In the genomic region with DNA sequence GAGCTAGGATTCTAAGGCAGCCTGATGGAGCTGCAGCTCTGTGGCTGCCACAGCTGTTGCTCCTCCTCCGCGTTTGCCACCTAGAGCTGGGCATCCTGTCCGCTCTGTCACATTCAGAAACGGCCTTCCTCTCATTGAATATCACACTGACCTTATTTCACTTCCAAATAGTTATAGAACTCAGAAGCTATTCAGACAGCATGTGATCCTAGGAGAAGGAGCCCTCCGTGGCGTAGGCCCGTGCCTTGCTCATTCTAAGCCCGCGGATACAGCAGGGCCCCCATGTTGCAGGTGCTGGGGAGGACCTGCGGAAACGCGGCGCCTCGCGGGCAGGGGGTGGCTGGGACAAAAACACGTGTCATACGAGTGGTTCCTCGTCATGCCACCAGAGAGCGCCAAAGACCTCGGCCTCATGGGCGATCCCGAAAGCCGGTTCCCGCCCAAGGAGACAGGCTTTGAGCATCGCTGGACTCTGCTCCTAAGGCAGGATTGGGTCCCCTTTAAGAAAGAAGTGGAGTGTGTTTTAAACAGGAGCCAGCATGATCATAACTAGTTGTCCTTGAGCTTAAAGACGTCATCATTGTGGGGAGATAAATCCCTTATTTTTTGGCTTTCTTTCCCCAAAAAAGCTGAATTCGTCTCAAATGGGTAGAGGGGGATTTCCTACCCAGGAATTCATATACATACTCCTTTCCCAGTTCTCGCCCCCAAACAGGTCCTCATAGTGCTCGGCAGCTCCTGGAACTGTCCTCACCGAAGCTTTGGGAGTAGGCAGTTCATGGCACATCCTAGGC, we compare ENCODE assay signal across 8 cellular contexts. TPM values are rescaled to one million over a fixed set of nuclear protein-coding genes. Genes with fewer than 3 reads are reported as not detected.
DNase-seq lines count a peak whose midpoint lies in the region; ATAC-seq and TF ChIP-seq lines count a peak whose summit lies in the region.

No MANE protein-coding gene starts in this region.

- no peak overlapping the region for H3K9ac ChIP-seq in skeletal muscle satellite cell (ENCODE audit: low read depth, low read length)

- in situ Hi-C loops in GM13977 (cut with MboI; ENCODE audit: low pct_unique_long_range_greater_than_20kb, low sequenced_read_pairs, unreplicated experiment): loop anchor here (25.0 kb wide), 2 partner anchors 219 to 694 kb away; no protein-coding TSS in a partner anchor

- H3K4me1 Mint-ChIP-seq in T-helper 1 cell treated with Interleukin-12 subunit alpha and Interleukin-12 subunit beta and Interleukin-4 antibody, amounts not matched to agents 30 μg/mL and 1 μg/mL, for 36 hours (ENCODE audit: low read depth): peaks cover 8% of the 10 kb centered on the region

- H3K9me3 Mint-ChIP-seq in T-helper 1 cell treated with Interleukin-12 subunit alpha and Interleukin-12 subunit beta and Interleukin-4 antibody, amounts not matched to agents 30 μg/mL and 1 μg/mL, for 36 hours: no peaks in the 10 kb centered on the region

- peak; percentile 82 for TF ChIP-seq CTCF in GM13977 (IDR thresholded peaks at IDR 0.05; ENCODE audit: extremely low read depth, insufficient read depth, missing control alignments)

- peaks cover 29% of the 10 kb centered on the region for H3K27me3 Mint-ChIP-seq in T-helper 1 cell treated with Interleukin-12 subunit alpha and Interleukin-12 subunit beta and Interleukin-4 antibody, amounts not matched to agents 30 μg/mL and 1 μg/mL, for 36 hours (ENCODE audit: low read depth)

- no peaks in the 10 kb centered on the region for H3K36me3 ChIP-seq in skeletal muscle satellite cell (ENCODE audit: insufficient read depth, low read length)

- peak overlapping the region; percentile 22 for H3K4me3 Mint-ChIP-seq in T-helper 1 cell treated with Interleukin-12 subunit alpha and Interleukin-12 subunit beta and Interleukin-4 antibody, amounts not matched to agents 30 μg/mL and 1 μg/mL, for 36 hours

- H3K4me1 ChIP-seq in skeletal muscle satellite cell (ENCODE audit: control insufficient read depth, insufficient read depth, low read length): peaks cover 4% of the 10 kb centered on the region

- H3K4me2 ChIP-seq in skeletal muscle satellite cell (ENCODE audit: low read length): peak overlapping the region; percentile 76

- H3K9me3 ChIP-seq in skeletal muscle satellite cell (replicated peaks; ENCODE audit: low read length): no peaks in the 10 kb centered on the region

- peaks cover 26% of the 10 kb centered on the region for H3K27me3 ChIP-seq in skeletal muscle satellite cell (ENCODE audit: control insufficient read depth, insufficient read depth, low read length)

- H3K4me3 ChIP-seq in skeletal muscle satellite cell (ENCODE audit: low read length): peak overlapping the region; percentile 51

- peak; percentile 90 for ATAC-seq in HG02623 (IDR thresholded peaks at IDR 0.05; ENCODE audit: unreplicated experiment)
- ATAC-seq in HG02840 (IDR thresholded peaks at IDR 0.05; ENCODE audit: low FRiP score, unreplicated experiment): no peak

- H3K27ac Mint-ChIP-seq in T-helper 1 cell treated with Interleukin-12 subunit alpha and Interleukin-12 subunit beta and Interleukin-4 antibody, amounts not matched to agents 30 μg/mL and 1 μg/mL, for 36 hours: no peak overlapping the region

- H3K36me3 Mint-ChIP-seq in T-helper 1 cell treated with Interleukin-12 subunit alpha and Interleukin-12 subunit beta and Interleukin-4 antibody, amounts not matched to agents 30 μg/mL and 1 μg/mL, for 36 hours (ENCODE audit: low read depth): no peaks in the 10 kb centered on the region

- DNase-seq in GM13977 (ENCODE audit: low spot score): peak; percentile 80
- peak; percentile 25 for DNase-seq in NCI-H1092 (lab: John Stamatoyannopoulos, UW)
- DNase-seq in amniotic stem cell (lab: John Stamatoyannopoulos, UW): peak; percentile 59
- peak; percentile 72 for DNase-seq in hepatic stellate cell (ENCODE audit: low spot score)

RNA-seq across cellular contexts. Expression of a gene that starts 17.9 kb away (rescaled TPM):
- 16.4 and 20.3 TPM in 2 replicates for total RNA-seq in skeletal muscle satellite cell (2012; rRNA removed)

Comparison
In these comparisons a context has a peak if more than half of its experiments do, and no peak if none do; other contexts are left out.
1. DNase-seq: peak in every context shown above with its lines; median percentile 80 in GM13977; 72 in hepatic stellate cell; 59 in amniotic stem cell; 25 in NCI-H1092.